In the genomic region with DNA sequence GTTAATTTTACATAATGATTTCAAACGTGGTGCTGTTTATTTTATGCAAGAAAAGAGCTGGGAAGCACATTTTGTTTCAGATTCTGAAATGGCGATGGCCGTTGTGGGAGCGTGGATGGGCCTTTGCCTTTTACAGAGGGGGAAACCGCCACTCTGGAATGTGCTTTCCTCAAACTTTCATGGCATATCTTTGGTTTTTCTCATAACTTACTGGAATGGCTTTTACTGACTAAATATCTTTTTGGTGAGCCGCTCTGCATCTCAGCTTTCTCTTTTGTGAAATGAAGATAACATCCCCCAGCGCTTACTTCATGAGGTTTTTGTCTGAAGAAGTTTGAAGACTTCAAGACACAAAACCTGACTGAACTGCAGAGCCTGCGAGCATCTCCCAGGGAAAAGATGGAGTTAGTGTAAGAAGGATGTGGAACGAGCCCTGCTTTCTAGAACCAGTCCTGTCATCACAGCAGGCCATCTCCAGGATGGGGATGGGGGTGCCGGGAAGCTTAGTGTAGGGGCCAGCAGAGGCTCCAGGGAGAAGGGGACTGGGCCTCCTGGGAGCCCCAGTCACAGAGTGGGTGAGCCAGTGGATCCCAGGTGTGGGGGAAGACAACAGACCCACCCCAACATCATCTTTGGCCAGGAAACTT, we compare ENCODE assay signal across 20 cellular contexts.
DNase-seq lines count a peak whose midpoint lies in the region; ATAC-seq and TF ChIP-seq lines count a peak whose summit lies in the region.
"Had no signal": no experiment of that assay in that cellular context is flagged by ENCODE, and none has a peak within 500 bp of the region (broad histone marks: within the 10 kb centered on the region; RNA-seq: fewer than 3 reads in every experiment).

No MANE protein-coding gene starts in this region.

- no peak overlapping the region for H3K4me3 Mint-ChIP-seq in GM23338
- H3K4me3 Mint-ChIP-seq in CD8-positive, alpha-beta memory T cell, result no peak overlapping the region
- H3K4me3 Mint-ChIP-seq: activated CD4-positive, alpha-beta memory T cell treated with anti-CD3 and anti-CD28 coated beads for 36 hours; WTC11 had no signal

- H3K36me3 ChIP-seq in GM23338 (ENCODE audit: insufficient read depth), result no peaks in the 10 kb centered on the region
- no peaks in the 10 kb centered on the region for H3K36me3 ChIP-seq in SK-N-SH (replicated peaks in 1 of 2; ENCODE audit: control insufficient read depth in 1 of 2, insufficient read depth in 2 of 2, low read length in 1 of 2)
- no peaks in the 10 kb centered on the region for H3K36me3 ChIP-seq in left ventricle myocardium inferior
- no peaks in the 10 kb centered on the region for H3K36me3 ChIP-seq in CD8-positive, alpha-beta memory T cell (ENCODE audit: insufficient read depth, low read length)
- H3K36me3 ChIP-seq: neutrophil, SJCRH30 had no signal

- DNase-seq in GM23338 (ENCODE audit: low spot score) (no peak), SK-N-SH (no peak), fibroblast of mammary gland (ENCODE audit: low read depth) (peak; percentile 17), posterior vena cava (ENCODE audit: low spot score) (peak; percentile 42), left ventricle myocardium inferior (no peak)
- DNase-seq in CD8-positive, alpha-beta memory T cell, result no peak
- DNase-seq: activated CD4-positive, alpha-beta memory T cell treated with anti-CD3 and anti-CD28 coated beads for 36 hours; activated naive CD4-positive, alpha-beta T cell treated with Interleukin-2 at 50 U/mL for 16 hours; aorta; DMS79 treated with DMSO at 0.1 percent for 48 hours; MM.1S; mucosa of descending colon; NCI-H146; NCI-H2171 treated with DMSO at 0.1 percent for 48 hours; NCI-H748 treated with DMSO at 0.1 percent for 48 hours; stimulated activated CD4-positive, alpha-beta T cell treated with anti-CD3 and anti-CD28 coated beads, Interleukin-12 subunit alpha, Interleukin-12 subunit beta, amount 100 ng/mL, for 4 hours had no signal

- H3K4me1 ChIP-seq in GM23338 (ENCODE audit: insufficient read depth) (peaks cover 15% of the 10 kb centered on the region), SK-N-SH (ENCODE audit: control insufficient read depth in 1 of 2, insufficient read depth in 2 of 2, low read depth in 1 of 2, low read length in 1 of 2) (peaks cover 31 to 33% of the 10 kb centered on the region in 2 experiments), left ventricle myocardium inferior (peaks cover 15% of the 10 kb centered on the region)
- no peaks in the 10 kb centered on the region for H3K4me1 ChIP-seq in CD8-positive, alpha-beta memory T cell (ENCODE audit: insufficient read depth, low read length)

- H3K4me3 ChIP-seq in GM23338, result no peak overlapping the region
- H3K4me3 ChIP-seq in SK-N-SH (ENCODE audit: low read depth in 2 of 2, low read length in 1 of 2), result no peak overlapping the region
- no peak overlapping the region for H3K4me3 ChIP-seq in fibroblast of mammary gland (ENCODE audit: control insufficient read depth, low read depth, low read length)
- no peak overlapping the region for H3K4me3 ChIP-seq in left ventricle myocardium inferior
- H3K4me3 ChIP-seq in CD8-positive, alpha-beta memory T cell (ENCODE audit: low read length), result no peak overlapping the region
- H3K4me3 ChIP-seq: mucosa of descending colon, SJCRH30 had no signal

- peaks cover 22% of the 10 kb centered on the region for H3K4me1 Mint-ChIP-seq in GM23338
- peaks cover 0 to 3% (median 1%) of the 10 kb centered on the region in 3 donors for H3K4me1 Mint-ChIP-seq in CD8-positive, alpha-beta memory T cell

- no peaks in the 10 kb centered on the region for H3F3A ChIP-seq in GM23338 (replicated peaks; ENCODE audit: low read depth)
- H3F3A ChIP-seq in SK-N-SH (replicated peaks; ENCODE audit: insufficient read depth), result peaks cover 27% of the 10 kb centered on the region

- H3K9me3 ChIP-seq in SK-N-SH, result no peaks in the 10 kb centered on the region
- H3K9me3 ChIP-seq in left ventricle myocardium inferior (replicated peaks), result no peaks in the 10 kb centered on the region
- H3K9me3 ChIP-seq in CD8-positive, alpha-beta memory T cell (ENCODE audit: low read length), result no peaks in the 10 kb centered on the region
- H3K9me3 ChIP-seq: mucosa of descending colon, neutrophil, SJCRH30 had no signal

- CTCF ChIA-PET in SK-N-SH (lab: Yijun Ruan, JAX), result interaction anchor here (0.9 to 8.1 kb wide), 5 partner anchors 25 to 257 kb away, joined by 3 to 132 read pairs (median 3); no protein-coding TSS in a partner anchor
- CTCF ChIA-PET in CD8-positive, alpha-beta memory T cell (lab: Charles Lee), result interaction anchor here (0.8 kb wide), 1 partner anchor 10 kb away, joined by 4 read pairs; no protein-coding TSS in a partner anchor

- no peaks in the 10 kb centered on the region for H3K36me3 Mint-ChIP-seq in GM23338 (ENCODE audit: low read depth)
- H3K36me3 Mint-ChIP-seq in CD8-positive, alpha-beta memory T cell, result peaks cover 0 to 6% (median 1%) of the 10 kb centered on the region in 3 donors
- H3K36me3 Mint-ChIP-seq: activated CD4-positive, alpha-beta memory T cell treated with anti-CD3 and anti-CD28 coated beads for 36 hours; WTC11 had no signal

- no peak for TF ChIP-seq RAD21 in SK-N-SH (IDR thresholded peaks at IDR 0.05; ENCODE audit: low read length)

- H3K79me2 ChIP-seq in GM23338 (replicated peaks; ENCODE audit: insufficient read depth) (no peaks in the 10 kb centered on the region), SK-N-SH (ENCODE audit: insufficient read depth) (no peaks in the 10 kb centered on the region)

- H4K20me1 ChIP-seq in GM23338 (replicated peaks; ENCODE audit: insufficient read depth) (no peaks in the 10 kb centered on the region), SK-N-SH (ENCODE audit: insufficient read depth) (no peaks in the 10 kb centered on the region)

- H2AFZ ChIP-seq in GM23338 (no peak overlapping the region), SK-N-SH (ENCODE audit: low read depth) (peak overlapping the region; percentile 12; the same call in 1 of the 2 replicates)

- 70% methylated on average over 9 of the region's 10 CpGs for WGBS in SK-N-SH (ENCODE audit: low lambda C conversion rate)

- no peak overlapping the region for H3K9ac ChIP-seq in SK-N-SH

- no peaks in the 10 kb centered on the region for H3K9me2 ChIP-seq in GM23338 (ENCODE audit: insufficient read depth)
- no peaks in the 10 kb centered on the region for H3K9me2 ChIP-seq in SK-N-SH

- H3K27me3 Mint-ChIP-seq in GM23338 (ENCODE audit: insufficient read depth, low read depth, poor library complexity), result no peaks in the 10 kb centered on the region
- H3K27me3 Mint-ChIP-seq in CD8-positive, alpha-beta memory T cell, result no peaks in the 10 kb centered on the region
- H3K27me3 Mint-ChIP-seq: activated CD4-positive, alpha-beta memory T cell treated with anti-CD3 and anti-CD28 coated beads for 36 hours had no signal

- no peak overlapping the region for H3K27ac Mint-ChIP-seq in GM23338
- H3K27ac Mint-ChIP-seq in CD8-positive, alpha-beta memory T cell, result no peak overlapping the region
- H3K27ac Mint-ChIP-seq: activated CD4-positive, alpha-beta memory T cell treated with anti-CD3 and anti-CD28 coated beads for 36 hours had no signal

- peak overlapping the region; percentile 27 for H3K27ac ChIP-seq in GM23338 (ENCODE audit: low read depth)
- H3K27ac ChIP-seq in SK-N-SH (ENCODE audit: low read depth in 2 of 2, low read length in 1 of 2), result peak overlapping the region; percentile 82 to 94
- H3K27ac ChIP-seq in left ventricle myocardium inferior (replicated peaks), result no peak overlapping the region
- no peak overlapping the region for H3K27ac ChIP-seq in CD8-positive, alpha-beta memory T cell (ENCODE audit: low read depth, low read length)
- H3K27ac ChIP-seq: neutrophil, SJCRH30 had no signal

- POLR2A ChIA-PET in SK-N-SH (lab: Yijun Ruan, JAX), result no interaction called here
- POLR2A ChIA-PET in CD8-positive, alpha-beta memory T cell (lab: Charles Lee), result no interaction called here

- intact Hi-C loops in posterior vena cava (cut with DNase I) (no loop called here), left ventricle myocardium inferior (cut with micrococcal nuclease) (no loop called here)

- TF ChIP-seq CTCF in GM23338 (conservative IDR thresholded peaks at IDR 0.05; ENCODE audit: low read depth in 2 of 2), result no peak
- TF ChIP-seq CTCF in SK-N-SH (IDR thresholded peaks at IDR 0.05), result no peak
- TF ChIP-seq CTCF in fibroblast of mammary gland (conservative IDR thresholded peaks at IDR 0.05; ENCODE audit: control insufficient read depth, insufficient read depth, low read depth, low read length), result no peak
- no peak for TF ChIP-seq CTCF in left ventricle myocardium inferior (IDR thresholded peaks at IDR 0.05; ENCODE audit: borderline replicate concordance)

- no peak for ATAC-seq in GM23338
- ATAC-seq in GM19467 (IDR thresholded peaks at IDR 0.05; ENCODE audit: unreplicated experiment), result no peak
- ATAC-seq: mucosa of descending colon had no signal

- no peak for TF ChIP-seq EP300 in SK-N-SH (IDR thresholded peaks at IDR 0.05; ENCODE audit: borderline replicate concordance in 1 of 2, low read depth in 1 of 2, low read length in 1 of 2)

- H3K4me2 ChIP-seq in GM23338 (no peak overlapping the region), SK-N-SH (peak overlapping the region; percentile 66; the same call in 1 of the 2 replicates)

- no peaks in the 10 kb centered on the region for H3K9me3 Mint-ChIP-seq in GM23338
- no peaks in the 10 kb centered on the region for H3K9me3 Mint-ChIP-seq in CD8-positive, alpha-beta memory T cell
- H3K9me3 Mint-ChIP-seq: activated CD4-positive, alpha-beta memory T cell treated with anti-CD3 and anti-CD28 coated beads for 36 hours; WTC11 had no signal

- H3K27me3 ChIP-seq in GM23338 (ENCODE audit: insufficient read depth), result no peaks in the 10 kb centered on the region
- H3K27me3 ChIP-seq in SK-N-SH (ENCODE audit: insufficient read depth), result no peaks in the 10 kb centered on the region
- H3K27me3 ChIP-seq in left ventricle myocardium inferior (ENCODE audit: low read depth), result no peaks in the 10 kb centered on the region
- no peaks in the 10 kb centered on the region for H3K27me3 ChIP-seq in CD8-positive, alpha-beta memory T cell (ENCODE audit: insufficient read depth, low read length, poor library complexity, severe bottlenecking)
- H3K27me3 ChIP-seq: neutrophil, SJCRH30 had no signal

TF ChIP-seq in GM23338, 12 proteins besides CTCF, POLR2A, EP300 and RAD21 (continues in another document):
- TF ChIP-seq NANOG (IDR thresholded peaks at IDR 0.05; ENCODE audit: borderline replicate concordance) (no peak), ZNF114 (CRISPR knock-in tag; IDR thresholded peaks at IDR 0.05) (no peak)

TF ChIP-seq in SK-N-SH, 30 proteins besides CTCF, POLR2A, EP300 and RAD21 (continues in another document):
- TF ChIP-seq, protein P1, sequence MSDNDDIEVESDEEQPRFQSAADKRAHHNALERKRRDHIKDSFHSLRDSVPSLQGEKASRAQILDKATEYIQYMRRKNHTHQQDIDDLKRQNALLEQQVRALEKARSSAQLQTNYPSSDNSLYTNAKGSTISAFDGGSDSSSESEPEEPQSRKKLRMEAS (IDR thresholded peaks at IDR 0.05; ENCODE audit: low read depth), result no peak
- TF ChIP-seq GATA2 (CRISPR knock-in tag; IDR thresholded peaks at IDR 0.05) (no peak), RFX5 (IDR thresholded peaks at IDR 0.05; ENCODE audit: low read length) (no peak), EZH2phosphoT487 (IDR thresholded peaks at IDR 0.05; ENCODE audit: borderline replicate concordance, low read depth) (no peak), ELF1 (IDR thresholded peaks at IDR 0.05) (no peak), JUND (IDR thresholded peaks at IDR 0.05) (0 out of 2 replicates have a peak, but pooled peaks have one; percentile 16), NFIC (IDR thresholded peaks at IDR 0.05; ENCODE audit: borderline replicate concordance) (no peak)

Comparison
In these comparisons a context has a peak if more than half of its experiments do, and no peak if none do; other contexts are left out.
1. DNase-seq: peak in fibroblast of mammary gland (single experiment) and posterior vena cava (single experiment); none in GM23338 (single experiment), SK-N-SH (single experiment), left ventricle myocardium inferior (single experiment) and CD8-positive, alpha-beta memory T cell (0 of 5).
2. H3K27ac ChIP-seq: peak in GM23338 (single experiment) and SK-N-SH (2 of 2); none in left ventricle myocardium inferior (single experiment) and CD8-positive, alpha-beta memory T cell (single experiment).